8 cellular contexts compared by ENCODE assay signal in genomic region chr1:181089777-181090505, GRCh38. TPM values are rescaled to one million over a fixed set of nuclear protein-coding genes. Genes with fewer than 3 reads are reported as not detected.
DNase-seq lines count a peak whose midpoint lies in the region; ATAC-seq and TF ChIP-seq lines count a peak whose summit lies in the region.

No MANE protein-coding gene starts in this region.

- WGBS in prostate gland: under 1% methylated on average over 39 of the region's 39 CpGs
- WGBS in aorta, 2 donors: 0% methylated on average over 39 of the region's 39 CpGs

- TF ChIP-seq POLR2A in prostate gland (IDR thresholded peaks at IDR 0.05): peak; percentile 64

- H3K27me3 ChIP-seq in HUES6 (ENCODE audit: control insufficient read depth, insufficient read depth, low read length): peaks cover 45% of the 10 kb centered on the region
- H3K27me3 ChIP-seq in SJSA1 (replicated peaks): no peaks in the 10 kb centered on the region
- no peaks in the 10 kb centered on the region for H3K27me3 ChIP-seq in prostate gland (replicated peaks; ENCODE audit: insufficient read depth)
- no peaks in the 10 kb centered on the region for H3K27me3 ChIP-seq in aorta (ENCODE audit: control insufficient read depth in 1 of 2, insufficient read depth in 2 of 2, low read length in 1 of 2)

- H3K4me1 ChIP-seq in HUES6 (ENCODE audit: control insufficient read depth, insufficient read depth, low read length) (peaks cover 24% of the 10 kb centered on the region), SJSA1 (replicated peaks) (peaks cover 54% of the 10 kb centered on the region), prostate gland (replicated peaks) (no peaks in the 10 kb centered on the region), aorta (ENCODE audit: control insufficient read depth in 1 of 2, insufficient read depth in 2 of 2, low read length in 2 of 2) (peaks cover 2 to 6% of the 10 kb centered on the region in 2 donors)

- no peaks in the 10 kb centered on the region for H3K9me3 ChIP-seq in HUES6 (ENCODE audit: control insufficient read depth, insufficient read depth, low read depth, low read length)
- H3K9me3 ChIP-seq in SJSA1 (replicated peaks): no peaks in the 10 kb centered on the region
- H3K9me3 ChIP-seq in prostate gland: no peaks in the 10 kb centered on the region
- H3K9me3 ChIP-seq in aorta (ENCODE audit: control insufficient read depth, low read length): no peaks in the 10 kb centered on the region

- DNase-seq in CD1c-positive myeloid dendritic cell (ENCODE audit: extremely low spot score) (peak; percentile 87), SJSA1 (ENCODE audit: low read depth in 1 of 2, low spot score in 2 of 2) (peak; percentile 60 to 67), left cardiac atrium (peak; percentile 77), prostate gland (ENCODE audit: low spot score) (peak; percentile 71), aorta (peak; percentile 80 to 90)
- peak; percentile 72 to 84 for DNase-seq in activated naive CD4-positive, alpha-beta T cell treated with anti-CD3 and anti-CD28 coated beads, Interleukin-2, amount 50 U/mL, for 72 hours (ENCODE audit: low spot score in 2 of 2)

- H3K27ac Mint-ChIP-seq in activated naive CD4-positive, alpha-beta T cell treated with anti-CD3 and anti-CD28 coated beads, Interleukin-2, amount 50 U/mL, for 72 hours: peak overlapping the region; percentile 98 to 100

- H3K27ac ChIP-seq in HUES6 (ENCODE audit: low read depth, low read length) (no peak overlapping the region; the same call in 1 of the 2 replicates), SJSA1 (peak overlapping the region; percentile 27), prostate gland (peak overlapping the region; percentile 83 to 84), aorta (ENCODE audit: low read depth in 1 of 2, low read length in 2 of 2) (peak overlapping the region in 1 of 2 donors; percentile 69)

- peak in 1 of 4 experiments; percentile 10 for TF ChIP-seq CTCF in prostate gland (IDR thresholded peaks at IDR 0.05)

- H3K4me3 ChIP-seq in HUES6 (ENCODE audit: low read depth, low read length): peak overlapping the region; percentile 78
- peak overlapping the region; percentile 86 for H3K4me3 ChIP-seq in SJSA1
- H3K4me3 ChIP-seq in prostate gland: peak overlapping the region; percentile 58 to 74
- peak overlapping the region; percentile 63 to 99 for H3K4me3 ChIP-seq in aorta (ENCODE audit: low read length in 2 of 2)

- peak; percentile 26 for ATAC-seq in GM19463 (IDR thresholded peaks at IDR 0.05; ENCODE audit: unreplicated experiment)
- ATAC-seq in activated naive CD4-positive, alpha-beta T cell treated with anti-CD3 and anti-CD28 coated beads, Interleukin-2, amount 50 U/mL, for 72 hours: peak; percentile 47 to 62
- ATAC-seq in left cardiac atrium: peak; percentile 43 to 45
- ATAC-seq in aorta (ENCODE audit: low FRiP score): peak; percentile 79

- no peaks in the 10 kb centered on the region for H3K9me3 Mint-ChIP-seq in activated naive CD4-positive, alpha-beta T cell treated with anti-CD3 and anti-CD28 coated beads, Interleukin-2, amount 50 U/mL, for 72 hours

- peaks cover 45 to 54% of the 10 kb centered on the region in 2 donors for H3K36me3 Mint-ChIP-seq in activated naive CD4-positive, alpha-beta T cell treated with anti-CD3 and anti-CD28 coated beads, Interleukin-2, amount 50 U/mL, for 72 hours

- peak overlapping the region; percentile 71 for H3K9ac ChIP-seq in HUES6 (ENCODE audit: low read length)

- no peaks in the 10 kb centered on the region for H3K36me3 ChIP-seq in HUES6 (ENCODE audit: control insufficient read depth, insufficient read depth, low read length)
- H3K36me3 ChIP-seq in SJSA1: peaks cover 62% of the 10 kb centered on the region
- H3K36me3 ChIP-seq in prostate gland: no peaks in the 10 kb centered on the region
- H3K36me3 ChIP-seq in aorta (ENCODE audit: control insufficient read depth in 1 of 2, insufficient read depth in 2 of 2, low read length in 1 of 2): no peaks in the 10 kb centered on the region

- intact Hi-C loops in left cardiac atrium (cut with DNase I) (loop anchor here (10.0 kb wide), 2 partner anchors 55 kb away; partner anchors contain the start of gene MR1 (in 1 of the 2)), prostate gland (cut with DNase I) (loop anchor here (1.0 to 2.0 kb wide), 2 partner anchors 52 to 67 kb away; partner anchors contain the start of gene STX6), aorta (cut with DNase I) (loop anchor here (2.0 to 10.0 kb wide), 3 partner anchors 51 to 68 kb away; partner anchors contain the start of genes MR1 (in 1 of the 2) and STX6 (in 1 of the 2))

RNA-seq across cellular contexts. Expression of gene IER5, which starts 1.4 kb away (rescaled TPM):
- 67.6 and 76.5 TPM in 2 replicates for total RNA-seq in SJSA1 (2014; rRNA removed; shearing (Covaris generic))
- total RNA-seq in activated naive CD4-positive, alpha-beta T cell treated with anti-CD3 and anti-CD28 coated beads, Interleukin-2, amount 50 U/mL, for 72 hours: 10 to 100 TPM; 20.3 to 68.4 TPM
- 10 to 100 TPM; 15.7 to 25.0 TPM for total RNA-seq in left cardiac atrium
- 10 to 100 TPM; 10.3 to 14.3 TPM for total RNA-seq in prostate gland
- 10 to 100 TPM; 11.4 to 42.2 TPM for total RNA-seq in aorta
- 10 to 100 TPM in 1 of 2 donors, 1 to 10 TPM in 1; 7.4 to 11.5 TPM for polyA plus RNA-seq in aorta

RNA-seq across cellular contexts. Expression of gene MR1, which starts 56.2 kb away (rescaled TPM):
- total RNA-seq in SJSA1 (2014; rRNA removed; shearing (Covaris generic)): 17.4 and 18.6 TPM in 2 replicates
- 10 to 100 TPM; 13.5 to 27.4 TPM for total RNA-seq in activated naive CD4-positive, alpha-beta T cell treated with anti-CD3 and anti-CD28 coated beads, Interleukin-2, amount 50 U/mL, for 72 hours
- 10 to 100 TPM; 10.5 to 12.0 TPM for total RNA-seq in left cardiac atrium
- total RNA-seq in prostate gland: 10 to 100 TPM; 14.3 to 17.5 TPM
- total RNA-seq in aorta: 10 to 100 TPM; 22.0 to 23.9 TPM
- 10 to 100 TPM in 1 of 2 donors, 1 to 10 TPM in 1; 3.8 to 14.8 TPM for polyA plus RNA-seq in aorta

Comparison
In these comparisons a context has a peak if more than half of its experiments do, and no peak if none do; other contexts are left out.
1. ATAC-seq: peak in every context shown above with its lines; median percentile 79 in aorta; 54 in activated naive CD4-positive, alpha-beta T cell treated with anti-CD3 and anti-CD28 coated beads, Interleukin-2, amount 50 U/mL, for 72 hours; 44 in left cardiac atrium; 26 in GM19463.